In genomic region chr1:37998913-37999433, GRCh38 we compare ENCODE assay signal across 9 cellular contexts. TPM values are rescaled to one million over a fixed set of nuclear protein-coding genes. Genes with fewer than 3 reads are reported as not detected.
DNase-seq lines count a peak whose midpoint lies in the region; ATAC-seq and TF ChIP-seq lines count a peak whose summit lies in the region.
"Had no signal": no experiment of that assay in that cellular context is flagged by ENCODE, and none has a peak within 500 bp of the region (broad histone marks: within the 10 kb centered on the region; RNA-seq: fewer than 3 reads in every experiment).

No MANE protein-coding gene starts in this region.

- H3K27ac ChIP-seq in brain microvascular endothelial cell (peak overlapping the region; percentile 97), tibial nerve (peak overlapping the region; percentile 85 to 97 (median 90))

- H3K9me3 ChIP-seq in mucosa of stomach (ENCODE audit: control insufficient read depth, low read length): no peaks in the 10 kb centered on the region
- H3K9me3 ChIP-seq in tibial nerve: no peaks in the 10 kb centered on the region
- H3K9me3 ChIP-seq: mucosa of descending colon had no signal

- no peak for TF ChIP-seq EP300 in tibial nerve (IDR thresholded peaks at IDR 0.05)

- H3K4me1 ChIP-seq in mucosa of stomach (ENCODE audit: control insufficient read depth, insufficient read depth, low read length) (peaks cover 60% of the 10 kb centered on the region), tibial nerve (peaks cover 0 to 92% (median 61%) of the 10 kb centered on the region in 4 donors)

- DNase-seq in activated T-cell treated with anti-CD3 and anti-CD28 coated beads, Interleukin-2, amount 50 U/mL, for 4 hours: no peak
- no peak for DNase-seq in activated T-cell treated with anti-CD3 and anti-CD28 coated beads, Interleukin-2, amount 50 U/mL, for 48 hours
- DNase-seq in brain microvascular endothelial cell (no peak), tibial nerve (ENCODE audit: low spot score in 2 of 2) (no peak), omental fat pad (ENCODE audit: low spot score) (no peak)

- H3K27me3 ChIP-seq in brain microvascular endothelial cell (replicated peaks): no peaks in the 10 kb centered on the region
- peaks cover 8% of the 10 kb centered on the region for H3K27me3 ChIP-seq in mucosa of stomach (ENCODE audit: control insufficient read depth, insufficient read depth, low read length)
- H3K27me3 ChIP-seq in tibial nerve: no peaks in the 10 kb centered on the region

- H3K4me3 ChIP-seq in brain microvascular endothelial cell (ENCODE audit: low read depth, low read length): no peak overlapping the region
- no peak overlapping the region for H3K4me3 ChIP-seq in mucosa of stomach (ENCODE audit: low read length)
- H3K4me3 ChIP-seq in tibial nerve: no peak overlapping the region
- H3K4me3 ChIP-seq: mucosa of descending colon had no signal

- peaks cover 1% of the 10 kb centered on the region for H3K36me3 Mint-ChIP-seq in activated T-cell treated with anti-CD3 and anti-CD28 coated beads, Interleukin-2, amount 50 U/mL, for 4 hours (ENCODE audit: insufficient read depth)

- H3K4me3 Mint-ChIP-seq in activated T-cell treated with anti-CD3 and anti-CD28 coated beads, Interleukin-2, amount 50 U/mL, for 4 hours: peak overlapping the region; percentile 39

- H3K27me3 Mint-ChIP-seq in activated T-cell treated with anti-CD3 and anti-CD28 coated beads, Interleukin-2, amount 50 U/mL, for 4 hours (ENCODE audit: low read depth): no peaks in the 10 kb centered on the region

- WGBS in tibial nerve, 2 donors: 71 to 73% methylated on average over 16 of the region's 16 CpGs

- H3K36me3 ChIP-seq in brain microvascular endothelial cell (replicated peaks) (peaks cover 46% of the 10 kb centered on the region), mucosa of stomach (ENCODE audit: control insufficient read depth, insufficient read depth, low read length) (no peaks in the 10 kb centered on the region), tibial nerve (peaks cover 0 to 24% (median 0%) of the 10 kb centered on the region in 3 donors)

- H3K9me3 Mint-ChIP-seq in activated T-cell treated with anti-CD3 and anti-CD28 coated beads, Interleukin-2, amount 50 U/mL, for 4 hours: no peaks in the 10 kb centered on the region

- TF ChIP-seq POLR2A in tibial nerve (IDR thresholded peaks at IDR 0.05): no peak

- peaks cover 54% of the 10 kb centered on the region for H3K4me1 Mint-ChIP-seq in activated T-cell treated with anti-CD3 and anti-CD28 coated beads, Interleukin-2, amount 50 U/mL, for 4 hours (ENCODE audit: low read depth)

- no peak for TF ChIP-seq CTCF in brain microvascular endothelial cell (IDR thresholded peaks at IDR 0.05; ENCODE audit: low read depth, low read length, missing control alignments)
- no peak for TF ChIP-seq CTCF in tibial nerve (IDR thresholded peaks at IDR 0.05)
- no peak for TF ChIP-seq CTCF in omental fat pad (IDR thresholded peaks at IDR 0.05)

- in situ Hi-C loops in brain microvascular endothelial cell (cut with HindIII; ENCODE audit: low pct_ligation_motif_present, low sequenced_read_pairs): no loop called here

- ATAC-seq in activated T-cell treated with anti-CD3 and anti-CD28 coated beads, Interleukin-2, amount 50 U/mL, for 4 hours: no peak
- ATAC-seq in omental fat pad (ENCODE audit: low FRiP score): no peak
- ATAC-seq in HG02678 (IDR thresholded peaks at IDR 0.05; ENCODE audit: unreplicated experiment): no peak
- no peak for ATAC-seq in HG02642 (IDR thresholded peaks at IDR 0.05; ENCODE audit: poor library complexity, unreplicated experiment)

- peak overlapping the region; percentile 16 for H3K9ac ChIP-seq in mucosa of stomach (ENCODE audit: low read length)

RNA-seq across cellular contexts. Expression of gene FHL3, which starts 6.3 kb away (rescaled TPM):
- 10 to 100 TPM; 15.9 to 33.8 (median 26.9) TPM for total RNA-seq in activated T-cell treated with anti-CD3 and anti-CD28 coated beads, Interleukin-2, amount 50 U/mL, for 4 hours
- total RNA-seq in tibial nerve (10 to 100 TPM; 25.1 to 32.7 (median 26.6) TPM), omental fat pad (10 to 100 TPM in 3 of 4 donors, 1 to 10 TPM in 1; 9.2 to 27.6 (median 16.4) TPM)

RNA-seq across cellular contexts. Expression of gene SF3A3, which starts 9.2 kb away (rescaled TPM):
- 100 to 1,000 TPM; 130 to 133 (median 130) TPM for total RNA-seq in activated T-cell treated with anti-CD3 and anti-CD28 coated beads, Interleukin-2, amount 50 U/mL, for 4 hours
- 10 to 100 TPM; 51.0 to 67.8 (median 62.8) TPM for total RNA-seq in tibial nerve
- total RNA-seq in omental fat pad: 10 to 100 TPM; 37.0 to 76.6 (median 50.4) TPM

RNA-seq across cellular contexts. Expression of gene UTP11, which starts 13.6 kb away (rescaled TPM):
- total RNA-seq in activated T-cell treated with anti-CD3 and anti-CD28 coated beads, Interleukin-2, amount 50 U/mL, for 4 hours: 100 to 1,000 TPM; 103 to 105 (median 104) TPM
- total RNA-seq in tibial nerve (10 to 100 TPM; 16.5 to 36.8 (median 25.7) TPM), omental fat pad (10 to 100 TPM; 25.1 to 55.2 (median 30.4) TPM)

RNA-seq across cellular contexts. Expression of gene POU3F1, which starts 47.6 kb away (rescaled TPM):
- total RNA-seq in activated T-cell treated with anti-CD3 and anti-CD28 coated beads, Interleukin-2, amount 50 U/mL, for 4 hours: 1 to 10 TPM in 2 of 3 donors, under 1 TPM in 1; 0.91 to 1.3 (median 1.0) TPM
- total RNA-seq in tibial nerve: 10 to 100 TPM; 11.6 to 53.4 (median 24.8) TPM
- under 1 TPM in 1 of 4 donors, not detected in 3; 0.19 TPM for total RNA-seq in omental fat pad
- total RNA-seq: mucosa of descending colon had no signal

RNA-seq across cellular contexts. Expression of gene INPP5B, which starts 52.1 kb away (rescaled TPM):
- total RNA-seq in activated T-cell treated with anti-CD3 and anti-CD28 coated beads, Interleukin-2, amount 50 U/mL, for 4 hours: 10 to 100 TPM; 12.6 to 17.0 (median 15.5) TPM
- total RNA-seq in tibial nerve (10 to 100 TPM; 39.1 to 52.5 (median 49.0) TPM), omental fat pad (10 to 100 TPM; 16.2 to 45.6 (median 27.0) TPM)
